ENCODE assay signal across 14 cellular contexts in genomic region chr18:48563027-48563426, GRCh38. TPM values are rescaled to one million over a fixed set of nuclear protein-coding genes. Genes with fewer than 3 reads are reported as not detected.
DNase-seq lines count a peak whose midpoint lies in the region; ATAC-seq, FAIRE-seq and TF ChIP-seq lines count a peak whose summit lies in the region.
"Had no signal": no experiment of that assay in that cellular context is flagged by ENCODE, and none has a peak within 500 bp of the region (broad histone marks: within the 10 kb centered on the region; RNA-seq: fewer than 3 reads in every experiment).

No MANE protein-coding gene starts in this region.

- no peak overlapping the region for H3K4me3 Mint-ChIP-seq in activated naive CD4-positive, alpha-beta T cell treated with anti-CD3 and anti-CD28 coated beads, Interleukin-2, amount 10 ng/mL, durations not matched to agents 7 days and 5 days

- no peaks in the 10 kb centered on the region for H3K36me3 Mint-ChIP-seq in activated naive CD4-positive, alpha-beta T cell treated with anti-CD3 and anti-CD28 coated beads, Interleukin-2, amount 10 ng/mL, durations not matched to agents 7 days and 5 days

- no peak overlapping the region for H3K27ac ChIP-seq in left lung

- peaks cover 0 to 9% of the 10 kb centered on the region in 2 donors for H3K9me3 ChIP-seq in left lung

- intact Hi-C loops in left lung (cut with DNase I) = no loop called here

- no peaks in the 10 kb centered on the region for H3K27me3 ChIP-seq in bronchial epithelial cell (ENCODE audit: control insufficient read depth, insufficient read depth, low read length)
- H3K27me3 ChIP-seq in left lung = no peaks in the 10 kb centered on the region

- FAIRE-seq in bronchial epithelial cell (lab: Jason Lieb, UNC) = no peak
- FAIRE-seq: D721Med had no signal

- no peaks in the 10 kb centered on the region for H3K4me1 Mint-ChIP-seq in activated naive CD4-positive, alpha-beta T cell treated with anti-CD3 and anti-CD28 coated beads, Interleukin-2, amount 10 ng/mL, durations not matched to agents 7 days and 5 days

- peak; percentile 49 for ATAC-seq in left lung
- no peak for ATAC-seq in GM18868 (IDR thresholded peaks at IDR 0.05; ENCODE audit: unreplicated experiment)

- H3K4me1 ChIP-seq in left lung = peaks cover 7 to 20% of the 10 kb centered on the region in 2 donors

- H3K27ac Mint-ChIP-seq in activated naive CD4-positive, alpha-beta T cell treated with anti-CD3 and anti-CD28 coated beads, Interleukin-2, amount 10 ng/mL, durations not matched to agents 7 days and 5 days = no peak overlapping the region

- TF ChIP-seq CTCF in AG10803 (conservative IDR thresholded peaks at IDR 0.05; ENCODE audit: low read length) (no peak), bronchial epithelial cell (IDR thresholded peaks at IDR 0.05; ENCODE audit: insufficient read depth, low read length, severe bottlenecking) (no peak), left lung (IDR thresholded peaks at IDR 0.05) (no peak)

- H3K27me3 Mint-ChIP-seq in activated naive CD4-positive, alpha-beta T cell treated with anti-CD3 and anti-CD28 coated beads, Interleukin-2, amount 10 ng/mL, durations not matched to agents 7 days and 5 days = peaks cover 18% of the 10 kb centered on the region

- CTCF ChIA-PET in activated naive CD4-positive, alpha-beta T cell treated with anti-CD3 and anti-CD28 coated beads, Interleukin-2, amount 10 ng/mL, durations not matched to agents 7 days and 5 days (lab: Charles Lee) = no interaction called here

- DNase-seq in AG10803 (ENCODE audit: low read depth) = peak; percentile 78
- peak; percentile 81 for DNase-seq in LHCN-M2 (ENCODE audit: low read depth)
- peak; percentile 74 for DNase-seq in bronchial epithelial cell (ENCODE audit: low read depth)
- DNase-seq in left lung = no peak
- DNase-seq in activated naive CD4-positive, alpha-beta T cell treated with anti-CD3 and anti-CD28 coated beads, Interleukin-2, amount 10 ng/mL, durations not matched to agents 7 days and 5 days = no peak
- DNase-seq in SHP77 (lab: John Stamatoyannopoulos, UW) = no peak
- no peak for DNase-seq in NCI-H345 (lab: John Stamatoyannopoulos, UW)
- DNase-seq: activated CD4-positive, CD25-positive, alpha-beta regulatory T cell treated with anti-CD3 and anti-CD28 coated beads, Interleukin-2, amount 50 U/mL, for 72 hours; activated naive CD4-positive, alpha-beta T cell; effector memory CD4-positive, alpha-beta T cell; left cardiac atrium; NCI-H1092 had no signal

- H3K36me3 ChIP-seq in bronchial epithelial cell (ENCODE audit: control insufficient read depth, insufficient read depth, low read length) (peaks cover 4% of the 10 kb centered on the region), left lung (no peaks in the 10 kb centered on the region)

- no peak overlapping the region for H3K4me3 ChIP-seq in AG10803 (ENCODE audit: low read length)
- H3K4me3 ChIP-seq in bronchial epithelial cell (ENCODE audit: low read depth, low read length) = no peak overlapping the region
- H3K4me3 ChIP-seq in left lung = no peak overlapping the region

- H3K9me3 Mint-ChIP-seq in activated naive CD4-positive, alpha-beta T cell treated with anti-CD3 and anti-CD28 coated beads, Interleukin-2, amount 10 ng/mL, durations not matched to agents 7 days and 5 days = no peaks in the 10 kb centered on the region

RNA-seq across cellular contexts. Expression of gene CTIF, which starts 24.2 kb away (rescaled TPM):
- total RNA-seq in LHCN-M2 (2014; rRNA removed) (15.8 and 18.1 TPM in 2 replicates), bronchial epithelial cell (15.0 and 16.1 TPM in 2 replicates), left lung (10 to 100 TPM; 37.1 to 46.1 TPM)
- 57.5 TPM for polyA plus RNA-seq in LHCN-M2 (2012)

Comparison
In these comparisons a context has a peak if more than half of its experiments do, and no peak if none do; other contexts are left out.
1. DNase-seq: peak in AG10803 (single experiment), LHCN-M2 (single experiment) and bronchial epithelial cell (single experiment); none in left lung (0 of 2), activated naive CD4-positive, alpha-beta T cell treated with anti-CD3 and anti-CD28 coated beads, Interleukin-2, amount 10 ng/mL, durations not matched to agents 7 days and 5 days (single experiment), SHP77 (0 of 2) and NCI-H345 (single experiment).